ENCODE assay signal across 22 cellular contexts in the genomic region with DNA sequence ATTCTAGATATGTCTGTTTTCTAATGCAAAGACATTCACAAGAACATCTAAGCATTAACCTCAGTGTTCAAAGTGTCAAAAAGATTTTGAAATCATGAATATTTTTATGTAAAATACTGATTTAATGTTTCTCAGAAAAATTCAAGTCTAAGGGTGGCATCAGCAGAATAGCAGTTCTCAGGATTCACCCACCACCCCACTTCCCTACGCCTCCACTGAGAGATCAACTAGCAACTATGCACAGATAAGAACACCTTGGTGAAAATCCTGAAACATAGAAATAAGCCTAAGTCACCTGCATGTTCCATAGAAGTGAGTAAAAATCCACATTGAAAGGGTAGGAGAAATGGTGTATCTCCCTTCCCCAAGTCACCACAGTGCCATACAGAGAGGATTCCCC. TPM values are rescaled to one million over a fixed set of nuclear protein-coding genes. Genes with fewer than 3 reads are reported as not detected.
"Had no signal": no experiment of that assay in that cellular context is flagged by ENCODE, and none has a peak within 500 bp of the region (broad histone marks: within the 10 kb centered on the region; RNA-seq: fewer than 3 reads in every experiment).

No MANE protein-coding gene starts in this region.

- H3K27me3 ChIP-seq: neutrophil, pancreas, right lobe of liver, sigmoid colon, stomach, thyroid gland, tibial nerve, upper lobe of left lung, uterus had no signal

- H3K4me1 ChIP-seq: pancreas, prostate gland, right lobe of liver, sigmoid colon, stomach, thyroid gland, tibial nerve, upper lobe of left lung, uterus had no signal

- H3K36me3 ChIP-seq: neutrophil, pancreas, prostate gland, right lobe of liver, sigmoid colon, stomach, thoracic aorta, thyroid gland, tibial nerve, upper lobe of left lung, uterus had no signal

- H3K9me3 ChIP-seq: neutrophil, pancreas, prostate gland, thyroid gland had no signal

- FAIRE-seq: pancreas, small intestine had no signal

- H3K27ac ChIP-seq: neutrophil, pancreas, prostate gland, right lobe of liver, sigmoid colon, stomach, thoracic aorta, thyroid gland, tibial nerve, upper lobe of left lung, uterus had no signal

- DNase-seq: naive thymus-derived CD8-positive, alpha-beta T cell; nephron progenitor cell; pancreas; right cardiac atrium; right lobe of liver; sigmoid colon; small intestine; stimulated activated CD4-positive, alpha-beta T cell treated with anti-CD3 and anti-CD28 coated beads, Interleukin-15, amount 100 ng/mL, for 24 hours; stimulated activated CD4-positive, alpha-beta T cell treated with anti-CD3 and anti-CD28 coated beads, Interleukin-2, amount 100 ng/mL, for 24 hours; stimulated activated CD4-positive, alpha-beta T cell treated with anti-CD3 and anti-CD28 coated beads, Interleukin-2, amount 100 ng/mL, for 48 hours; stimulated activated CD4-positive, alpha-beta T cell treated with anti-CD3 and anti-CD28 coated beads, Interleukin-4, amount 100 ng/mL, for 24 hours; stimulated activated naive B cell treated with anti-CD40 and anti-IgM and Interleukin-4, amounts not matched to agents 10 μg/mL and 1 μg/mL and 100 μg/mL, for 72 hours; stimulated activated naive CD4-positive, alpha-beta T cell treated with Interleukin-2 at 50 U/mL for 16 hours; stomach; thyroid gland; trophoblast cell; upper lobe of left lung; uterus had no signal

- H3K4me3 ChIP-seq: pancreas, prostate gland, right lobe of liver, sigmoid colon, stomach, thoracic aorta, thyroid gland, tibial nerve, upper lobe of left lung, uterus had no signal

RNA-seq across cellular contexts. Expression of a gene that starts 40.9 kb away (rescaled TPM):
- polyA plus RNA-seq: naive thymus-derived CD8-positive, alpha-beta T cell had no signal
